Comparison of ENCODE assay signal across 8 cellular contexts in the genomic region with DNA sequence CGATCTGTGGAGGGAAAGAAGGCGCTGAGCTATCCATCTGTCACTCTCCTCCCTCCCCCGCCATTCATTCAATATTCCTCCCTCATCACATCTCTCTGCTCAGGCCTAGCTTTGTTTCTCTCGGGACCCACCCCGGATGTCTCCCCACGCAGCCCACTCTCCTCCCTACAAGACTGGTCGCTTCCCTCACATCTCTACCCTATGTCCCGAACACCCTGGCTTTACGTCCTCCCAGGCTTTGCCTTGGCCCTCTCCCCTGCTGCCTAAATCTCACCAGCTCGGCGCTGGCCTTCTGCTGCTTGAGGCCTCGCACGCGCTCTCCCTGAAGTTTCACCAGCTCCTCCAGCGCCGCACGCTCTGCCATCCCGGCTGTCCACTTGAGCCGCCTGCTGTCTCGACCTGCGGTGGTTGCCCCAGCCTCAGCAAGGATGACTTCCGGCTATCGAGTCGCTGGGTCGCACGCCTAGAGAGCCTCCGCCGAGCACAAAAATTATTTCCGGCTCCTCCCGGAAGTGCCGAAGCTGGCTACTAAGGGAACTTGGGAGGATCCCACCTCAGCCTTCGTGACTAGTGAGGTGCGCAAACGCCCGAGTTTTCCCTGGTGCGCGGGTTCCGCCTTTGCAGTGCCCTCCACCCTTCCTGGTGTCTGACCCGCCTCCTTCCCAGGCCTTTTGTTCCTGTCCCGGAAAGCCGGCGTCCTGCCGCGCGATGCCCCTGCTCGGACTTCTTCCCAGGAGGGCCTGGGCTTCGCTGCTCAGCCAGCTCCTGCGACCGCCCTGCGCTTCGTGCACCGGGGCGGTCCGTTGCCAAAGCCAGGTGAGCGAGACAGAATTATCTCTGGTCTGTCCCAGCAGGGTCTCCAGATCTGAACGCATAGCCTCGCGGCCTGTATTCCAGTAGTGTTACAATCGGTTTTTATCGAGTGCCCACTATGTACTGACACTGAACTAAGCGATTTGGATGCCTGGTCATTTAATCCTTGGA. TPM values are rescaled to one million over a fixed set of nuclear protein-coding genes. Genes with fewer than 3 reads are reported as not detected.
A peak's percentile ranks its signal among the peaks of the same experiment; 100 is the strongest.
DNase-seq lines count a peak whose midpoint lies in the region; ATAC-seq, FAIRE-seq and TF ChIP-seq lines count a peak whose summit lies in the region.

A gene with protein sequence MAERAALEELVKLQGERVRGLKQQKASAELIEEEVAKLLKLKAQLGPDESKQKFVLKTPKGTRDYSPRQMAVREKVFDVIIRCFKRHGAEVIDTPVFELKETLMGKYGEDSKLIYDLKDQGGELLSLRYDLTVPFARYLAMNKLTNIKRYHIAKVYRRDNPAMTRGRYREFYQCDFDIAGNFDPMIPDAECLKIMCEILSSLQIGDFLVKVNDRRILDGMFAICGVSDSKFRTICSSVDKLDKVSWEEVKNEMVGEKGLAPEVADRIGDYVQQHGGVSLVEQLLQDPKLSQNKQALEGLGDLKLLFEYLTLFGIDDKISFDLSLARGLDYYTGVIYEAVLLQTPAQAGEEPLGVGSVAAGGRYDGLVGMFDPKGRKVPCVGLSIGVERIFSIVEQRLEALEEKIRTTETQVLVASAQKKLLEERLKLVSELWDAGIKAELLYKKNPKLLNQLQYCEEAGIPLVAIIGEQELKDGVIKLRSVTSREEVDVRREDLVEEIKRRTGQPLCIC (minus strand): TSS at position 430 of the 984 bp plus-strand sequence. CDS start 66 bp downstream, at position 364.
A gene with protein sequence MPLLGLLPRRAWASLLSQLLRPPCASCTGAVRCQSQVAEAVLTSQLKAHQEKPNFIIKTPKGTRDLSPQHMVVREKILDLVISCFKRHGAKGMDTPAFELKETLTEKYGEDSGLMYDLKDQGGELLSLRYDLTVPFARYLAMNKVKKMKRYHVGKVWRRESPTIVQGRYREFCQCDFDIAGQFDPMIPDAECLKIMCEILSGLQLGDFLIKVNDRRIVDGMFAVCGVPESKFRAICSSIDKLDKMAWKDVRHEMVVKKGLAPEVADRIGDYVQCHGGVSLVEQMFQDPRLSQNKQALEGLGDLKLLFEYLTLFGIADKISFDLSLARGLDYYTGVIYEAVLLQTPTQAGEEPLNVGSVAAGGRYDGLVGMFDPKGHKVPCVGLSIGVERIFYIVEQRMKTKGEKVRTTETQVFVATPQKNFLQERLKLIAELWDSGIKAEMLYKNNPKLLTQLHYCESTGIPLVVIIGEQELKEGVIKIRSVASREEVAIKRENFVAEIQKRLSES (plus strand): TSS at position 515 of the 984 bp plus-strand sequence. CDS start 194 bp downstream, at position 709.

- H3K4me3 Mint-ChIP-seq in memory B cell = peak within 1 kb of the TSS; percentile 99

- POLR2A ChIA-PET in H1 (lab: Charles Lee; ENCODE audit: partially characterized antibody) = interaction anchor here (0.5 to 7.5 kb wide), 20 partner anchors 9 to 144 kb away, joined by 3 to 85 read pairs (median 5); a partner anchor contains a TSS

- H2BK20ac ChIP-seq in H1 (ENCODE audit: low read length) = no peak within 1 kb of the TSS

- WGBS in H1 (ENCODE audit: extremely low coverage in 1 of 2, insufficient coverage in 1 of 2, insufficient read length in 1 of 2, insufficient replicate concordance in 2 of 2, low coverage in 1 of 2, low lambda C conversion rate in 2 of 2, missing lambda C conversion rate in 1 of 2), 2 experiments = 2% methylated on average over 53 of the region's 61 CpGs; no CpG with 5 or more reads in 1 of the 2 experiments

- peak within 1 kb of the TSS; percentile 98 for H2AFZ ChIP-seq in H1 (ENCODE audit: low read length)

- H3K27me3 Mint-ChIP-seq in memory B cell = no peaks in the 10 kb centered on the region

- H3K4me3 ChIP-seq in H1 (ENCODE audit: extremely low read depth in 1 of 4, insufficient read depth in 2 of 4, low read depth in 3 of 4, low read length in 4 of 4) = peak within 1 kb of the TSS; percentile 76 to 98 (median 88)

- H2BK15ac ChIP-seq in H1 (ENCODE audit: low read length) = no peak within 1 kb of the TSS

- no peaks in the 10 kb centered on the region; a peak in 1 of 7 replicates for H3K4me1 ChIP-seq in H1 (replicated peaks in 1 of 4; ENCODE audit: control insufficient read depth in 3 of 4, insufficient read depth in 4 of 4, low read length in 3 of 4)

- H3K9me3 Mint-ChIP-seq in memory B cell = no peaks in the 10 kb centered on the region

- H3K56ac ChIP-seq in H1 (replicated peaks; ENCODE audit: insufficient read length, low read depth, low read length) = peak within 1 kb of the TSS; percentile 74

- H3K4me1 Mint-ChIP-seq in memory B cell = peaks cover 18% of the 10 kb centered on the region

- H3K23me2 ChIP-seq in H1 (ENCODE audit: low read depth, low read length) = peaks cover 7% of the 10 kb centered on the region; the same call in 1 of the 2 replicates

- H3K79me1 ChIP-seq in H1 (ENCODE audit: low read depth, low read length) = peaks cover 5% of the 10 kb centered on the region

- peak within 1 kb of the TSS; percentile 86 for H4K91ac ChIP-seq in H1 (replicated peaks; ENCODE audit: insufficient read length, low read length)

- TF ChIP-seq EP300 in H1 (IDR thresholded peaks at IDR 0.05; ENCODE audit: borderline replicate concordance in 1 of 2, low read depth in 2 of 2, low read length in 2 of 2) = no peak

- DNase-seq in CMK (ENCODE audit: low read depth) = peak; percentile 88
- DNase-seq in HS-5 (ENCODE audit: low read depth) = peak; percentile 91
- DNase-seq in NOMO-1 treated with DMSO at 0.1 percent for 48 hours (lab: John Stamatoyannopoulos, UW; ENCODE audit: unreplicated experiment) = peak; percentile 88
- DNase-seq in activated CD8-positive, alpha-beta memory T cell treated with anti-CD3 and anti-CD28 coated beads for 48 hours (ENCODE audit: low read depth in 2 of 3, low spot score in 2 of 3) = peak; percentile 61 to 75 (median 65)
- peak; percentile 88 to 91 for DNase-seq in H1 (ENCODE audit: low read depth in 1 of 2, low spot score in 2 of 2)
- peak; percentile 68 to 74 for DNase-seq in memory B cell (ENCODE audit: low spot score in 2 of 2)
- DNase-seq in stimulated activated CD8-positive, alpha-beta memory T cell treated with anti-CD3 and anti-CD28 coated beads, Interleukin-12 subunit alpha, Interleukin-12 subunit beta, amount 100 ng/mL, for 24 hours (ENCODE audit: extremely low read depth) = peak; percentile 64

- peak within 1 kb of the TSS; percentile 87 for H2BK5ac ChIP-seq in H1 (ENCODE audit: low read depth, low read length)

- peaks cover 13% of the 10 kb centered on the region for H3K36me3 Mint-ChIP-seq in memory B cell

- H2BK12ac ChIP-seq in H1 (ENCODE audit: low read depth, low read length) = peak within 1 kb of the TSS; percentile 77; the same call in 1 of the 2 replicates

- peak within 1 kb of the TSS; percentile 91 for H4K8ac ChIP-seq in H1 (ENCODE audit: extremely low read depth, insufficient read depth, low read length)

- H3K14ac ChIP-seq in H1 (ENCODE audit: insufficient read length) = no peak within 1 kb of the TSS

- peaks cover 1 to 4% of the 10 kb centered on the region in 2 experiments for H4K20me1 ChIP-seq in H1 (replicated peaks in 1 of 2; ENCODE audit: control insufficient read depth in 1 of 2, insufficient read depth in 2 of 2, low read length in 2 of 2)

- H2BK120ac ChIP-seq in H1 (replicated peaks; ENCODE audit: low read depth, low read length) = peak within 1 kb of the TSS; percentile 75

- FAIRE-seq in H1 (lab: Jason Lieb, UNC) = no peak

- no peak within 1 kb of the TSS; the same call in 1 of the 2 replicates for H2AK5ac ChIP-seq in H1 (ENCODE audit: low read depth, low read length)

- TF ChIP-seq CTCF in H1 (IDR thresholded peaks at IDR 0.05; ENCODE audit: control extremely low read depth in 1 of 3, insufficient read depth in 1 of 3, low read depth in 1 of 3, low read length in 3 of 3) = no peak

- H3K9me3 ChIP-seq in H1 (ENCODE audit: insufficient read depth in 2 of 2, low read depth in 1 of 2, low read length in 1 of 2) = no peaks in the 10 kb centered on the region

- peak within 1 kb of the TSS; percentile 98 for H3K4ac ChIP-seq in H1 (replicated peaks; ENCODE audit: insufficient read length, low read depth, low read length)

- TF ChIP-seq POLR2A in H1 (IDR thresholded peaks at IDR 0.05; ENCODE audit: control extremely low read depth in 1 of 2, low read depth in 2 of 2, low read length in 2 of 2) = peak; percentile 71 to 77

- H4K5ac ChIP-seq in H1 (ENCODE audit: insufficient read length, low read depth, low read length) = peak within 1 kb of the TSS; percentile 85

- H3K4me2 ChIP-seq in H1 (ENCODE audit: insufficient read depth in 1 of 2, low read depth in 2 of 2, low read length in 2 of 2) = peak within 1 kb of the TSS; percentile 82 to 91

- peak within 1 kb of the TSS; percentile 94 for H3K27ac Mint-ChIP-seq in memory B cell

- peaks cover 0 to 25% of the 10 kb centered on the region in 2 experiments; a peak in 2 of 4 replicates for H3K79me2 ChIP-seq in H1 (ENCODE audit: control insufficient read depth in 1 of 2, insufficient read depth in 2 of 2, low read length in 2 of 2)

- CTCF ChIA-PET in H1 (lab: Charles Lee; ENCODE audit: partially characterized antibody) = interaction anchor here (0.6 to 1.7 kb wide), 9 partner anchors 9 to 1057 kb away, joined by 3 to 11 read pairs (median 4); a partner anchor contains a TSS

- no peak within 1 kb of the TSS for H3K23ac ChIP-seq in H1 (ENCODE audit: insufficient read length)

- H3K9ac ChIP-seq in H1 (replicated peaks in 1 of 4; ENCODE audit: extremely low read depth in 1 of 4, low read depth in 3 of 4, low read length in 3 of 4) = peak within 1 kb of the TSS; percentile 62 to 88 (median 78)

- TF ChIP-seq RAD21 in H1 (IDR thresholded peaks at IDR 0.05 in 1 of 2, conservative IDR thresholded peaks at IDR 0.05 in 1 of 2; ENCODE audit: low read depth in 2 of 2, low read length in 2 of 2) = no peak

- peak; percentile 80 for ATAC-seq in GM19468 (IDR thresholded peaks at IDR 0.05; ENCODE audit: extremely low read depth, unreplicated experiment)
- ATAC-seq in memory B cell (ENCODE audit: low read depth) = peak; percentile 98

- peak within 1 kb of the TSS; percentile 95 for H3K18ac ChIP-seq in H1 (ENCODE audit: extremely low read depth, low read length)

- no peaks in the 10 kb centered on the region for H3K27me3 ChIP-seq in H1 (replicated peaks in 1 of 4; ENCODE audit: control insufficient read depth in 3 of 4, extremely low read depth in 1 of 4, insufficient read depth in 3 of 4, low read length in 3 of 4)

- H3K27ac ChIP-seq in H1 (ENCODE audit: low read depth, low read length) = 0 out of 2 replicates have a peak within 1 kb of the TSS, but pooled peaks have one; percentile 43

- H3K36me3 ChIP-seq in H1 (ENCODE audit: control insufficient read depth in 2 of 4, insufficient read depth in 4 of 4, low read length in 3 of 4) = peaks cover 7 to 29% (median 22%) of the 10 kb centered on the region in 4 experiments; a peak in 7 of 8 replicates

RNA-seq across cellular contexts. Expression of the first gene that starts in this region (rescaled TPM):
- total RNA-seq in H1 (2021; fragmentation: NEBNext Ultra II Directional; extraction: Animal tissue kit (Norgen Biotek cat#: 25700)) = 55.6 and 56.8 TPM in 2 replicates
- polyA plus RNA-seq in H1 (2011; rRNA removed) = 26.1 and 27.8 TPM in 2 replicates
- 44.9 TPM for polyA plus RNA-seq in H1 (2011; cell fraction: cytosol; rRNA removed)
- polyA plus RNA-seq in H1 (2011; cell fraction: nucleus; rRNA removed) = 33.9 TPM
- polyA plus RNA-seq in H1 (2012, experiment 1 of 2) = 53.0 to 63.8 TPM (median 57.5 TPM) in 4 replicates
- 20.8 TPM for polyA plus RNA-seq in H1 (2012, experiment 2 of 2)
- polyA plus RNA-seq in H1 (2013, experiment 1 of 2) = 34.1 TPM
- polyA plus RNA-seq in H1 (2013, experiment 2 of 2) = 32.0 TPM
- polyA minus RNA-seq in H1 (2011; rRNA and poly(A)+ RNA removed) = 44.7 and 45.1 TPM in 2 replicates
- polyA minus RNA-seq in H1 (2011; cell fraction: cytosol; rRNA and poly(A)+ RNA removed) = 22.1 TPM
- polyA minus RNA-seq in H1 (2011; cell fraction: nucleus; rRNA and poly(A)+ RNA removed) = 25.8 TPM

RNA-seq across cellular contexts. Expression of the second gene that starts in this region (rescaled TPM):
- 21.4 and 23.1 TPM in 2 replicates for total RNA-seq in H1 (2021; fragmentation: NEBNext Ultra II Directional; extraction: Animal tissue kit (Norgen Biotek cat#: 25700))
- polyA plus RNA-seq in H1 (2011; rRNA removed) = 12.9 and 16.1 TPM in 2 replicates
- 21.7 TPM for polyA plus RNA-seq in H1 (2011; cell fraction: cytosol; rRNA removed)
- 22.9 TPM for polyA plus RNA-seq in H1 (2011; cell fraction: nucleus; rRNA removed)
- 21.1 to 24.8 TPM (median 24.2 TPM) in 4 replicates for polyA plus RNA-seq in H1 (2012, experiment 1 of 2)
- 5.5 TPM for polyA plus RNA-seq in H1 (2012, experiment 2 of 2)
- 11.8 TPM for polyA plus RNA-seq in H1 (2013, experiment 1 of 2)
- polyA plus RNA-seq in H1 (2013, experiment 2 of 2) = 10.7 TPM
- polyA minus RNA-seq in H1 (2011; rRNA and poly(A)+ RNA removed) = 19.0 and 19.6 TPM in 2 replicates
- polyA minus RNA-seq in H1 (2011; cell fraction: cytosol; rRNA and poly(A)+ RNA removed) = 11.6 TPM
- polyA minus RNA-seq in H1 (2011; cell fraction: nucleus; rRNA and poly(A)+ RNA removed) = 33.7 TPM

Comparison
In these comparisons a context has a peak if more than half of its experiments do, and no peak if none do; other contexts are left out.
1. Peak in every context shown above with its lines: DNase-seq, ATAC-seq, H3K4me3 ChIP-seq and H3K27ac ChIP-seq.